In the genomic region with DNA sequence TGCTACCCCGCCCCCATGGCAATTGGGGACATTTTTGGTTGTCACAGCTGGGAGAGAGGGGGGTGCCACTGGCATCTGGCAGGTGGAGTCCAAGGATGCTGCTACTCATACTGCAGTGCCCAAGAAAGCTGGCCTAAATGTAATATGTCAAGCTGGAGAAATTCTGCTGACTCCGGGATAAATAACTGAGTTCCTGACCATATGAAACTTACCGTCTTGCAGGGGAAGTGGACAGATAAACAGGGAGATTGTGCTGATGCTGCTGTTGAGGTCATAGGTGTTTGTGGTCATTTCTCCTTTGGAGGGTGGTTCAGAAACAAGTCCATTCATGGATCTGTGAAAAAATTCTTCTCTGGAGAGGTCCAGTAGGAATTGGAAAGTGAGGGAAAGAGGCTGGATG, we compare ENCODE assay signal across 9 cellular contexts. TPM values are rescaled to one million over a fixed set of nuclear protein-coding genes. Genes with fewer than 3 reads are reported as not detected.
"Had no signal": no experiment of that assay in that cellular context is flagged by ENCODE, and none has a peak within 500 bp of the region (broad histone marks: within the 10 kb centered on the region; RNA-seq: fewer than 3 reads in every experiment).

No MANE protein-coding gene starts in this region.

- H3K4me3 Mint-ChIP-seq: HFFc6, IgD-negative memory B cell had no signal

- DNase-seq: GM23248, GOT3, H7, HFFc6, Kasumi-1, KG1 had no signal

- H3K36me3 ChIP-seq: HAP-1 had no signal

- H3K4me1 ChIP-seq: HAP-1 had no signal

- H3K9ac ChIP-seq: GM23248 had no signal

- H3K9me3 Mint-ChIP-seq: IgD-negative memory B cell had no signal

- H3K27ac ChIP-seq: GM23248 had no signal

- H3K4me3 ChIP-seq: GM23248, HAP-1 had no signal

- H3K27ac Mint-ChIP-seq: HFFc6, IgD-negative memory B cell had no signal

- H3K36me3 Mint-ChIP-seq: IgD-negative memory B cell had no signal

- H2AFZ ChIP-seq: GM23248 had no signal

- ATAC-seq: HCT116 had no signal

- H3K9me3 ChIP-seq: HAP-1 had no signal

RNA-seq across cellular contexts. Expression of gene KAZN, which starts 54.4 kb away (rescaled TPM):
- polyA plus RNA-seq: IgD-negative memory B cell had no signal
